In the genomic region with DNA sequence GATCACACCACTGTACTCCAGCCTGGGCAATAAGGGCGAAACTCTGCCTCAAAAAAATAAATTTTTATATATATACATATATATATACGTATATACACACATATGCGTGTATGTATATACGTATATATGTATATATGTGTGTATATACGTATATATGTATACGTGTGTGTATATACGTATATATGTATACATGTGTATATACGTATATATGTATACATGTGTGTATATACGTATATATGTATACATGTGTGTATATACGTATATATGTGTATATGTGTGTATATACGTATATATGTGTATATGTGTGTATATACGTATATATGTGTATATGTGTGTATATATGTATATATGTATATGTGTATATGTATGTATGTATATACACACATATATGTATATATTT, we compare ENCODE assay signal across 20 cellular contexts. TPM values are rescaled to one million over a fixed set of nuclear protein-coding genes. Genes with fewer than 3 reads are reported as not detected.
"Had no signal": no experiment of that assay in that cellular context is flagged by ENCODE, and none has a peak within 500 bp of the region (broad histone marks: within the 10 kb centered on the region; RNA-seq: fewer than 3 reads in every experiment).

No MANE protein-coding gene starts in this region.

RNA-seq across cellular contexts. Expression of a gene that starts 24.5 kb away (rescaled TPM):
- total RNA-seq: activated B cell treated with CpG ODN at 0.5 μM for 24 hours; activated CD4-positive, alpha-beta memory T cell treated with anti-CD3 and anti-CD28 coated beads for 36 hours; activated CD4-positive, alpha-beta T cell treated with anti-CD3 and anti-CD28 coated beads, Interleukin-2, amount 10 ng/mL, durations not matched to agents 24 days and 14 days; activated CD8-positive, alpha-beta memory T cell treated with anti-CD3 and anti-CD28 coated beads for 36 hours; activated CD8-positive, alpha-beta T cell treated with anti-CD3 and anti-CD28 coated beads for 36 hours; activated naive CD4-positive, alpha-beta T cell treated with anti-CD3 and anti-CD28 coated beads for 36 hours; activated naive CD4-positive, alpha-beta T cell treated with anti-CD3 and anti-CD28 coated beads, Interleukin-2, amount 50 U/mL, for 72 hours; activated naive CD8-positive, alpha-beta T cell treated with anti-CD3 and anti-CD28 coated beads for 36 hours; activated T-cell treated with anti-CD3 and anti-CD28 coated beads, Interleukin-2, amount 50 U/mL, for 4 hours; activated T-cell treated with anti-CD3 and anti-CD28 coated beads, Interleukin-2, amount 50 U/mL, for 72 hours; activated T-helper 1 cell treated with anti-CD3 and anti-CD28 coated beads, Interleukin-12 subunit alpha, Interleukin-12 subunit beta, Interleukin-2, Interleukin-4 antibody, amounts not matched to agents 30 ng/mL and 10 ng/mL and 1 ng/mL, durations not matched to agents 14 hours and 24 hours and 36 hours; activated T-helper 17 cell treated with anti-CD3 and anti-CD28 coated beads, Interleukin-2, amount 50 U/mL, for 72 hours; aorta; astrocyte; body of pancreas; cardiac septum; T-cell; T-helper 1 cell treated with Interleukin-12 subunit alpha and Interleukin-12 subunit beta and Interleukin-4 antibody, amounts not matched to agents 30 ng/mL and 1 ng/mL, for 36 hours; T-helper 17 cell; T-helper 2 cell treated with Interferon-gamma antibody and Interleukin-4, amounts not matched to agents 100 ng/mL and 5 ng/mL, for 36 hours had no signal
- polyA plus RNA-seq: aorta had no signal
